Comparison of ENCODE assay signal across 9 cellular contexts in the genomic region with DNA sequence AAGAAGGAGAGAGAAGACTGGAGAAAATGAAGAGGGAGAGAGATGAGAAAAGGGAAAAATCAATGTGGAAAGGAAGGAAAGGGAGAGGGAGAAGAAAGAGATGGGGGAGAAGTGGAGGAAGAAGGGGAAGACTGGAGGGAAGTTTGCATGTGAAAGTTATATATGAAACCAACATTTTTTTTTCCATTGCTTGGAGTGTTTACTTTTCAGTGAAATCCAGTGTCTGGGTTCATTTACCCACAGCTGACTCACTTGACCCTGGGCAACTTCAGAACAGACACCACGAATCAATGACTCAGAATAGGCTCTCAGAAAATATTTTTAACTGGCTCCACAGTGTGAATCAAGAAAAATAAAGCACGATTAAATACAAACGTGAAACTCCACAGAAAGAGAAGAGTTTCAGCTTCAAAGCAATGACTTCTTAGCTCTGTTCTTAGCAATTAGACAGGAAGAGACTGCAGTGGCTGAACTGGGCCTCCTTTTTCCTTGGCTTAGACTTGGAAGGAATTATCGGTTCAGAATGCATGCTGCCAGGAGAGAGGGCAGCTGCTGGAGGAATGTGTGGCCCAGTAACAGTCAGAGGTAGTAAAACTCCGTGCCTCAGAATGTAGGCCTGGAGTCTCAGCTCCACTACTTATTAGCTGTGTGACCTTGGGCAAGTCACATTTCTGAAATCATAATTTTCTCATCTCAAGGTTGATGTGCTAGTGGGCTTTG.
A peak's percentile ranks its signal among the peaks of the same experiment; 100 is the strongest.
DNase-seq lines count a peak whose midpoint lies in the region; ATAC-seq and TF ChIP-seq lines count a peak whose summit lies in the region.
"Had no signal": no experiment of that assay in that cellular context is flagged by ENCODE, and none has a peak within 500 bp of the region (broad histone marks: within the 10 kb centered on the region; RNA-seq: fewer than 3 reads in every experiment).

No MANE protein-coding gene starts in this region.

- H3K79me2 ChIP-seq in MM.1S (ENCODE audit: low read length): no peaks in the 10 kb centered on the region

- no peaks in the 10 kb centered on the region for H3K9me2 ChIP-seq in MM.1S (replicated peaks; ENCODE audit: insufficient read depth, low read length)

- no peak overlapping the region for H2AFZ ChIP-seq in MM.1S (ENCODE audit: low read length)

- DNase-seq in AG04450 (ENCODE audit: low read depth, low spot score) (peak; percentile 67), HK-2 (ENCODE audit: unreplicated experiment) (peak; percentile 44), body of pancreas (peak in 3 of 4 donors; percentile 41 to 64 (median 54)), lung microvascular endothelial cell (ENCODE audit: low read depth in 2 of 2) (peak; percentile 3 to 80), MM.1S (no peak), GF-D8 (lab: John Stamatoyannopoulos, UW) (no peak), GM13976 (ENCODE audit: low spot score) (no peak), NCI-H524 (lab: John Stamatoyannopoulos, UW) (no peak)

- TF ChIP-seq CTCF in AG04450 (IDR thresholded peaks at IDR 0.05; ENCODE audit: low read depth, low read length): no peak
- no peak for TF ChIP-seq CTCF in body of pancreas (IDR thresholded peaks at IDR 0.05)
- TF ChIP-seq CTCF in MM.1S (IDR thresholded peaks at IDR 0.05; ENCODE audit: low read length): no peak
- TF ChIP-seq CTCF in GM13976 (IDR thresholded peaks at IDR 0.05; ENCODE audit: borderline replicate concordance, control extremely low read depth, extremely low read depth, insufficient read depth, missing control alignments): no peak

- intact Hi-C loops in body of pancreas (cut with DNase I): no loop called here

- H3K4me2 ChIP-seq in MM.1S (ENCODE audit: low read depth, low read length): no peak overlapping the region

- no peak overlapping the region for H3K9ac ChIP-seq in MM.1S (ENCODE audit: low read length)

- H3K36me3 ChIP-seq in body of pancreas (replicated peaks in 1 of 2; ENCODE audit: insufficient read depth in 1 of 2, low read depth in 2 of 2) (no peaks in the 10 kb centered on the region), MM.1S (replicated peaks; ENCODE audit: insufficient read depth, low read length) (no peaks in the 10 kb centered on the region)

- H3K9me3 ChIP-seq in AG04450 (ENCODE audit: control insufficient read depth, insufficient read depth, low read length) (no peaks in the 10 kb centered on the region; the same call in 1 of the 2 replicates), body of pancreas (no peaks in the 10 kb centered on the region), MM.1S (replicated peaks; ENCODE audit: insufficient read depth, low read length) (no peaks in the 10 kb centered on the region)

- no peaks in the 10 kb centered on the region for H3K27me3 ChIP-seq in AG04450 (ENCODE audit: control insufficient read depth, insufficient read depth, low read length)
- no peaks in the 10 kb centered on the region for H3K27me3 ChIP-seq in body of pancreas
- no peaks in the 10 kb centered on the region for H3K27me3 ChIP-seq in MM.1S (replicated peaks; ENCODE audit: insufficient read depth, low read length)

- peak; percentile 85 for ATAC-seq in body of pancreas
- ATAC-seq: stimulated activated memory B cell treated with anti-CD40 and anti-IgM and Interleukin-4, amounts not matched to agents 10 μg/mL and 1 μg/mL and 100 μg/mL, for 72 hours had no signal

- WGBS in body of pancreas, 2 donors: 21 to 23% methylated on average over 5 of the region's 5 CpGs

- H3F3A ChIP-seq in MM.1S (ENCODE audit: insufficient read depth, low read length): no peaks in the 10 kb centered on the region

- H3K4me1 ChIP-seq in body of pancreas: peaks cover 25% of the 10 kb centered on the region
- H3K4me1 ChIP-seq in MM.1S (ENCODE audit: low read length): no peaks in the 10 kb centered on the region

- H3K27ac ChIP-seq in AG04450 (ENCODE audit: low read depth, low read length) (peak overlapping the region; percentile 79), body of pancreas (peak overlapping the region; percentile 58 to 82 (median 77)), MM.1S (ENCODE audit: low read length) (no peak overlapping the region)

- H4K20me1 ChIP-seq in MM.1S (ENCODE audit: insufficient read depth, low read length): no peaks in the 10 kb centered on the region

- POLR2A ChIA-PET in AG04450 (lab: Yijun Ruan, JAX): interaction anchor here (0.5 kb wide), 1 partner anchor 211 kb away, joined by 4 read pairs; no protein-coding TSS in a partner anchor

- H3K4me3 ChIP-seq in AG04450 (ENCODE audit: low read depth, low read length) (no peak overlapping the region), body of pancreas (no peak overlapping the region), MM.1S (ENCODE audit: low read length) (no peak overlapping the region)

- no peak for TF ChIP-seq POLR2A in body of pancreas (IDR thresholded peaks at IDR 0.05)

- in situ Hi-C loops in GM13976 (cut with MboI; ENCODE audit: low sequenced_read_pairs, unreplicated experiment): no loop called here

- CTCF ChIA-PET in AG04450 (lab: Charles Lee): no interaction called here

Comparison
In these comparisons a context has a peak if more than half of its experiments do, and no peak if none do; other contexts are left out.
1. DNase-seq: peak in AG04450 (single experiment), HK-2 (single experiment), body of pancreas (3 of 4) and lung microvascular endothelial cell (2 of 2); none in MM.1S (single experiment), GF-D8 (single experiment), GM13976 (single experiment) and NCI-H524 (0 of 2).